Comparison of ENCODE assay signal across 21 cellular contexts in genomic region chr10:124298891-124299290, GRCh38.
DNase-seq lines count a peak whose midpoint lies in the region; ATAC-seq, FAIRE-seq and TF ChIP-seq lines count a peak whose summit lies in the region.
"Had no signal": no experiment of that assay in that cellular context is flagged by ENCODE, and none has a peak within 500 bp of the region (broad histone marks: within the 10 kb centered on the region; RNA-seq: fewer than 3 reads in every experiment).

No MANE protein-coding gene starts in this region.

- H4K20me1 ChIP-seq in HepG2 (ENCODE audit: insufficient read depth, low read length) = no peaks in the 10 kb centered on the region
- H4K20me1 ChIP-seq: BLaER1 had no signal

- TF ChIP-seq EP300 in HepG2 (IDR thresholded peaks at IDR 0.05; ENCODE audit: low read depth in 2 of 2, low read length in 2 of 2) (no peak), HepG2 (CRISPR knock-in tag; IDR thresholded peaks at IDR 0.05; ENCODE audit: borderline replicate concordance) (no peak), stomach (IDR thresholded peaks at IDR 0.05) (no peak)

- FAIRE-seq in HepG2 (lab: Jason Lieb, UNC) = no peak
- FAIRE-seq: GM12878, GM19239 had no signal

- TF ChIP-seq CTCF in coronary artery (IDR thresholded peaks at IDR 0.05) (no peak), HepG2 (CRISPR knock-in tag; IDR thresholded peaks at IDR 0.05) (no peak), stomach (IDR thresholded peaks at IDR 0.05) (no peak)

- DNase-seq in Caki2 (ENCODE audit: low read depth) (peak; percentile 15), coronary artery (ENCODE audit: low spot score) (peak; percentile 62), HepG2 (ENCODE audit: low spot score) (no peak), posterior vena cava (ENCODE audit: low spot score) (peak; percentile 64), stomach (no peak), activated gamma-delta T cell (lab: John Stamatoyannopoulos, UW) (no peak), cerebellum (ENCODE audit: low spot score) (no peak)
- DNase-seq: CD8-positive, alpha-beta T cell; DMS53; EL; H7; HFFc6; KG1; NCI-H1105 treated with DMSO at 0.1 percent for 48 hours; NCI-H1694; NCI-H2081 treated with DMSO at 0.1 percent for 48 hours; NK-92 treated with Interleukin-12 subunit alpha and Interleukin-12 subunit beta, amount 100 ng/mL, for 24 hours; SHP77 had no signal

- H3K4me2 ChIP-seq in HepG2 (ENCODE audit: low read depth, low read length) = no peak overlapping the region
- H3K4me2 ChIP-seq: BLaER1 had no signal

- H3K9ac ChIP-seq in HepG2 (ENCODE audit: insufficient read depth, low read depth, low read length) = no peak overlapping the region
- H3K9ac ChIP-seq: BLaER1 had no signal

- H3K4me3 ChIP-seq in coronary artery = no peak overlapping the region
- H3K4me3 ChIP-seq in HepG2 (replicated peaks in 1 of 3; ENCODE audit: insufficient read depth in 1 of 3, low read depth in 2 of 3, low read length in 3 of 3) = no peak overlapping the region
- no peak overlapping the region for H3K4me3 ChIP-seq in stomach
- H3K4me3 ChIP-seq: BLaER1, GM12878 had no signal

- H3K9me3 ChIP-seq in HepG2 (ENCODE audit: low read length) = peaks cover 29% of the 10 kb centered on the region
- peaks cover 0 to 17% (median 8%) of the 10 kb centered on the region in 4 donors for H3K9me3 ChIP-seq in stomach

- H3K27ac ChIP-seq in coronary artery (no peak overlapping the region), HepG2 (ENCODE audit: extremely low read length, insufficient read depth, low read length) (no peak overlapping the region), stomach (no peak overlapping the region)
- H3K27ac ChIP-seq: BLaER1 had no signal

- no TSS peak for BruUV-seq in HepG2 (replicated peaks; lab: Mats Ljungman, UMichigan)

- H2AFZ ChIP-seq in HepG2 (ENCODE audit: low read length) = no peak overlapping the region

- TF ChIP-seq POLR2A in HepG2 (IDR thresholded peaks at IDR 0.05; ENCODE audit: insufficient read depth in 1 of 2, low read depth in 2 of 2, low read length in 2 of 2) (no peak), stomach (IDR thresholded peaks at IDR 0.05) (no peak)

- intact Hi-C loops in HepG2 (cut with micrococcal nuclease; ENCODE audit: unreplicated experiment) (loop anchor here (5.0 kb wide), 1 partner anchor 88 kb away; no protein-coding TSS in a partner anchor), posterior vena cava (cut with DNase I) (no loop called here), stomach (cut with DNase I; ENCODE audit: low total_unique reads) (no loop called here)

- POLR2A ChIA-PET in HepG2 (lab: Yijun Ruan, JAX) = no interaction called here

- CTCF ChIA-PET in HepG2 (lab: Yijun Ruan, JAX; ENCODE audit: low intra/inter-chr PET ratio, low total read pairs) = no interaction called here

- H3K79me2 ChIP-seq in HepG2 (ENCODE audit: insufficient read depth, low read length) = no peaks in the 10 kb centered on the region

- in situ Hi-C loops in Caki2 (cut with HindIII; ENCODE audit: low pct_unique_long_range_greater_than_20kb, low sequenced_read_pairs) (no loop called here), HepG2 (cut with HindIII; ENCODE audit: extremely low pct_ligation_motif_present, low pct_unique_long_range_greater_than_20kb) (no loop called here)

- WGBS in HepG2 (ENCODE audit: low lambda C conversion rate) = no CpG with 5 or more reads among the region's 3 CpGs
- WGBS in stomach, 5 donors = 76 to 94% (median 81%) methylated on average over 3 of the region's 3 CpGs

- H3K36me3 ChIP-seq in HepG2 (replicated peaks in 1 of 2; ENCODE audit: control insufficient read depth in 1 of 2, insufficient read depth in 2 of 2, low read length in 2 of 2) = no peaks in the 10 kb centered on the region
- no peaks in the 10 kb centered on the region for H3K36me3 ChIP-seq in stomach
- H3K36me3 ChIP-seq: BLaER1 had no signal

- H3K4me1 ChIP-seq in HepG2 (ENCODE audit: insufficient read depth, low read length) (no peaks in the 10 kb centered on the region), stomach (no peaks in the 10 kb centered on the region)

- no peak for ATAC-seq in HepG2
- ATAC-seq: CD8-positive, alpha-beta T cell; GM12878 had no signal

- H3K27me3 ChIP-seq in HepG2 (ENCODE audit: control insufficient read depth in 1 of 2, insufficient read depth in 2 of 2, low read length in 2 of 2) (peaks cover 1 to 4% of the 10 kb centered on the region in 2 experiments; a peak in 3 of 5 replicates), stomach (no peaks in the 10 kb centered on the region)
- H3K27me3 ChIP-seq: BLaER1 had no signal

- no peak for TF ChIP-seq RAD21 in HepG2 (CRISPR knock-in tag; IDR thresholded peaks at IDR 0.05)

TF ChIP-seq in HepG2, 621 proteins besides CTCF, POLR2A, EP300 and RAD21:
- peak; percentile 67 for TF ChIP-seq MNT (IDR thresholded peaks at IDR 0.05)
- TF ChIP-seq TIGD3 (CRISPR knock-in tag; IDR thresholded peaks at IDR 0.05; ENCODE audit: borderline replicate concordance) = no peak
- no peak for TF ChIP-seq SP4 (CRISPR knock-in tag; IDR thresholded peaks at IDR 0.05)

Comparison
In these comparisons a context has a peak if more than half of its experiments do, and no peak if none do; other contexts are left out.
1. DNase-seq: peak in Caki2 (single experiment), coronary artery (single experiment) and posterior vena cava (single experiment); none in HepG2 (single experiment), stomach (single experiment), activated gamma-delta T cell (single experiment) and cerebellum (single experiment).